ENCODE assay signal across 8 cellular contexts in genomic region chr1:167221126-167221803, GRCh38. TPM values are rescaled to one million over a fixed set of nuclear protein-coding genes. Genes with fewer than 3 reads are reported as not detected.
DNase-seq lines count a peak whose midpoint lies in the region; ATAC-seq, FAIRE-seq and TF ChIP-seq lines count a peak whose summit lies in the region.

No MANE protein-coding gene starts in this region.

- H3K4me3 Mint-ChIP-seq in T-cell (peak overlapping the region; percentile 83 to 94 (median 93)), endodermal cell (peak overlapping the region; percentile 74)
- H3K4me3 Mint-ChIP-seq in naive thymus-derived CD4-positive, alpha-beta T cell: peak overlapping the region; percentile 87 to 98 (median 96)

- H3K27me3 ChIP-seq in endodermal cell (ENCODE audit: control insufficient read depth, insufficient read depth, low read length, poor library complexity, severe bottlenecking): no peaks in the 10 kb centered on the region
- H3K27me3 ChIP-seq in naive thymus-derived CD4-positive, alpha-beta T cell (ENCODE audit: control insufficient read depth in 2 of 2, insufficient read depth in 2 of 2, low read length in 2 of 2): no peaks in the 10 kb centered on the region
- H3K27me3 ChIP-seq in uterus: no peaks in the 10 kb centered on the region

- no peaks in the 10 kb centered on the region for H3K27me3 Mint-ChIP-seq in T-cell
- H3K27me3 Mint-ChIP-seq in endodermal cell (ENCODE audit: insufficient read depth): no peaks in the 10 kb centered on the region
- H3K27me3 Mint-ChIP-seq in naive thymus-derived CD4-positive, alpha-beta T cell: peaks cover 0 to 3% (median 0%) of the 10 kb centered on the region in 5 donors

- TF ChIP-seq POLR2A in A549 (IDR thresholded peaks at IDR 0.05; ENCODE audit: low read length) (0 out of 2 replicates have a peak, but pooled peaks have one; percentile 0), GM18505 (IDR thresholded peaks at IDR 0.05; ENCODE audit: borderline replicate concordance, extremely low read depth, insufficient read depth, insufficient read length) (no peak), uterus (IDR thresholded peaks at IDR 0.05) (peak in 1 of 2 donors; percentile 14)

- H3K4me2 ChIP-seq in A549: peak overlapping the region; percentile 94

- H3K9me3 Mint-ChIP-seq in T-cell: peaks cover 0 to 3% (median 2%) of the 10 kb centered on the region in 3 donors
- H3K9me3 Mint-ChIP-seq in endodermal cell: peaks cover 7% of the 10 kb centered on the region
- peaks cover 0 to 13% (median 0%) of the 10 kb centered on the region in 11 donors for H3K9me3 Mint-ChIP-seq in naive thymus-derived CD4-positive, alpha-beta T cell

- peaks cover 4% of the 10 kb centered on the region; the same call in 1 of the 3 replicates for H3K9me3 ChIP-seq in A549
- no peaks in the 10 kb centered on the region for H3K9me3 ChIP-seq in endodermal cell (ENCODE audit: control insufficient read depth, low read length)
- H3K9me3 ChIP-seq in naive thymus-derived CD4-positive, alpha-beta T cell (ENCODE audit: control insufficient read depth in 2 of 3, low read length in 3 of 3): no peaks in the 10 kb centered on the region
- H3K9me3 ChIP-seq in uterus: no peaks in the 10 kb centered on the region

- TF ChIP-seq EP300 in A549 (IDR thresholded peaks at IDR 0.05): no peak

- peak overlapping the region; percentile 92 to 97 for H3K27ac ChIP-seq in A549
- H3K27ac ChIP-seq in endodermal cell (ENCODE audit: low read depth, low read length): peak overlapping the region; percentile 95
- H3K27ac ChIP-seq in naive thymus-derived CD4-positive, alpha-beta T cell (ENCODE audit: low read depth, low read length): peak overlapping the region; percentile 83
- H3K27ac ChIP-seq in uterus: peak overlapping the region; percentile 93 to 99

- CTCF ChIA-PET in A549 (lab: Yijun Ruan, JAX) (interaction anchor here (0.9 to 4.6 kb wide), 7 partner anchors 10 to 220 kb away, joined by 3 to 20 read pairs (median 5); no protein-coding TSS in a partner anchor), T-cell (lab: Charles Lee) (interaction anchor here in 1 of 2 donors (0.7 to 2.1 kb wide), 16 partner anchors 10 to 1005 kb away, joined by 3 to 30 read pairs (median 6); partner anchors contain the start of genes CREG1, SFT2D2 and TADA1)
- CTCF ChIA-PET in naive thymus-derived CD4-positive, alpha-beta T cell (lab: Charles Lee): interaction anchor here (0.6 to 1.3 kb wide), 8 partner anchors 44 to 415 kb away, joined by 3 to 8 read pairs (median 4); partner anchors contain the start of gene CREG1

- H3K4me3 ChIP-seq in A549: peak overlapping the region; percentile 95
- H3K4me3 ChIP-seq in endodermal cell (ENCODE audit: low read length): peak overlapping the region; percentile 79
- peak overlapping the region; percentile 70 for H3K4me3 ChIP-seq in naive thymus-derived CD4-positive, alpha-beta T cell (ENCODE audit: low read length)
- peak overlapping the region; percentile 63 to 95 for H3K4me3 ChIP-seq in uterus

- peak overlapping the region; percentile 77 for H3K9ac ChIP-seq in endodermal cell (ENCODE audit: extremely low read depth, low read length, poor library complexity, severe bottlenecking)

- TF ChIP-seq RAD21 in A549 (conservative IDR thresholded peaks at IDR 0.05 in 1 of 2, IDR thresholded peaks at IDR 0.05 in 1 of 2): no peak

- POLR2A ChIA-PET in A549 (lab: Yijun Ruan, JAX): interaction anchor here (0.9 to 1.4 kb wide), 7 partner anchors 24 to 234 kb away, joined by 3 to 5 read pairs (median 4); no protein-coding TSS in a partner anchor
- POLR2A ChIA-PET in T-cell (lab: Charles Lee): interaction anchor here (0.6 to 1.0 kb wide), 8 partner anchors 11 to 493 kb away, joined by 3 to 13 read pairs (median 4); partner anchors contain the start of gene GPA33 (in 1 of the 2)
- POLR2A ChIA-PET in naive thymus-derived CD4-positive, alpha-beta T cell (lab: Charles Lee): interaction anchor here (0.7 to 5.0 kb wide), 19 partner anchors 8 to 411 kb away, joined by 3 to 30 read pairs (median 4); partner anchors contain the start of genes CD247, CREG1 and TADA1

- H3K4me1 Mint-ChIP-seq in T-cell (peaks cover 41 to 49% (median 43%) of the 10 kb centered on the region in 3 donors), endodermal cell (peaks cover 46% of the 10 kb centered on the region)
- H3K4me1 Mint-ChIP-seq in naive thymus-derived CD4-positive, alpha-beta T cell: peaks cover 29 to 55% (median 46%) of the 10 kb centered on the region in 7 donors

- H3K27ac Mint-ChIP-seq in T-cell (peak overlapping the region; percentile 83 to 88), endodermal cell (peak overlapping the region; percentile 93)
- H3K27ac Mint-ChIP-seq in naive thymus-derived CD4-positive, alpha-beta T cell: peak overlapping the region; percentile 92 to 99 (median 98)

- no peaks in the 10 kb centered on the region for H3K36me3 ChIP-seq in endodermal cell (ENCODE audit: control insufficient read depth, insufficient read depth, low read length)
- H3K36me3 ChIP-seq in naive thymus-derived CD4-positive, alpha-beta T cell (ENCODE audit: control insufficient read depth in 2 of 3, insufficient read depth in 3 of 3, low read length in 3 of 3): peaks cover 0 to 6% (median 0%) of the 10 kb centered on the region in 3 experiments
- no peaks in the 10 kb centered on the region for H3K36me3 ChIP-seq in uterus

- H3K4me1 ChIP-seq in A549 (peaks cover 29% of the 10 kb centered on the region), endodermal cell (ENCODE audit: control insufficient read depth, insufficient read depth, low read length) (no peaks in the 10 kb centered on the region), uterus (peaks cover 0 to 3% of the 10 kb centered on the region in 2 donors)
- H3K4me1 ChIP-seq in naive thymus-derived CD4-positive, alpha-beta T cell (ENCODE audit: control insufficient read depth in 2 of 2, insufficient read depth in 2 of 2, low read length in 2 of 2): peaks cover 11 to 20% of the 10 kb centered on the region in 2 donors

- peaks cover 3% of the 10 kb centered on the region for H3K36me3 Mint-ChIP-seq in T-cell
- no peaks in the 10 kb centered on the region for H3K36me3 Mint-ChIP-seq in endodermal cell (ENCODE audit: low read depth)
- H3K36me3 Mint-ChIP-seq in naive thymus-derived CD4-positive, alpha-beta T cell: peaks cover 0 to 8% (median 3%) of the 10 kb centered on the region in 5 donors

- intact Hi-C loops in naive thymus-derived CD4-positive, alpha-beta T cell (cut with micrococcal nuclease): loop anchor here (2.0 to 10.0 kb wide), 14 partner anchors 122 to 1590 kb away; partner anchors contain the start of genes ILDR2 (in 2 of the 2), MGST3 (in 2 of the 2), SFT2D2 (in 1 of the 2) and TMCO1 (in 1 of the 2)
- intact Hi-C loops in uterus (cut with DNase I; ENCODE audit: low total_unique reads): no loop called here

- FAIRE-seq in A549 (lab: Jason Lieb, UNC): no peak

- no peak for TF ChIP-seq CTCF in A549 (IDR thresholded peaks at IDR 0.05)
- no peak for TF ChIP-seq CTCF in endodermal cell (conservative IDR thresholded peaks at IDR 0.05)
- TF ChIP-seq CTCF in uterus (IDR thresholded peaks at IDR 0.05): no peak

- WGBS in A549 (ENCODE audit: missing lambda C conversion rate): no CpG with 5 or more reads among the region's 83 CpGs
- 0% methylated on average over 1 to 74 of the region's 83 CpGs for WGBS in endodermal cell (ENCODE audit: insufficient coverage in 1 of 2, insufficient read length in 1 of 2), 2 experiments

- ATAC-seq in A549 (peak; percentile 18 to 46), GM18505 (IDR thresholded peaks at IDR 0.05; ENCODE audit: unreplicated experiment) (peak; percentile 9), HG03039 (IDR thresholded peaks at IDR 0.05; ENCODE audit: unreplicated experiment) (peak; percentile 5), T-cell (replicated peaks in 1 of 4) (peak in 3 of 4 experiments; percentile 2 to 6 (median 3))
- no peak for ATAC-seq in naive thymus-derived CD4-positive, alpha-beta T cell

- DNase-seq in A549 (ENCODE audit: low read depth in 1 of 2, low spot score in 1 of 2) (no peak), T-cell (peak in 21 of 34 experiments; percentile 0 to 35 (median 8)), endodermal cell (peak; percentile 83), uterus (no peak), midbrain (lab: John Stamatoyannopoulos, UW) (no peak)
- DNase-seq in naive thymus-derived CD4-positive, alpha-beta T cell: peak in 8 of 9 donors; percentile 2 to 60 (median 19)

TF ChIP-seq in A549, 52 proteins besides CTCF, POLR2A, EP300 and RAD21 (continues in another document):
- TF ChIP-seq JUN (IDR thresholded peaks at IDR 0.05) (0 out of 5 replicates have a peak, but pooled peaks of 1 of the 2 experiments have one; percentile 34), PHF8 (IDR thresholded peaks at IDR 0.05; ENCODE audit: borderline replicate concordance, low read depth) (0 out of 2 replicates have a peak, but pooled peaks have one; percentile 7)

RNA-seq across cellular contexts. Expression of gene POU2F1, which starts 0.6 kb away (rescaled TPM):
- 9.4 and 10.5 TPM in 2 replicates for polyA plus RNA-seq in A549 (2011; rRNA removed)
- polyA plus RNA-seq in A549 (2012; cell fraction: cytosol; rRNA removed): 2.4 and 3.1 TPM in 2 replicates
- 6.1 and 7.0 TPM in 2 replicates for polyA plus RNA-seq in A549 (2012; cell fraction: nucleus; rRNA removed)
- 2.6 to 3.2 TPM (median 2.9 TPM) in 3 replicates for polyA plus RNA-seq in A549 (2017; fragmentation: RNase III; extraction: RNeasy Plus Mini Kit Qiagen cat#74134 plus additional on column Dnase treatment)
- polyA minus RNA-seq in A549 (2011; rRNA and poly(A)+ RNA removed): 27.7 and 36.5 TPM in 2 replicates
- total RNA-seq in T-cell: 10 to 100 TPM; 15.1 to 34.5 (median 22.6) TPM
- total RNA-seq in endodermal cell: 10 to 100 TPM; 48.6 to 49.4 TPM
- polyA plus RNA-seq in endodermal cell (2013, experiment 1 of 2): 12.1 TPM
- polyA plus RNA-seq in endodermal cell (2013, experiment 2 of 2): 15.6 TPM
- 10 to 100 TPM; 20.6 to 36.6 (median 23.3) TPM for total RNA-seq in naive thymus-derived CD4-positive, alpha-beta T cell
- polyA plus RNA-seq in naive thymus-derived CD4-positive, alpha-beta T cell: 10 to 100 TPM in 1 of 2 donors, 1 to 10 TPM in 1; 9.1 to 13.4 TPM
- total RNA-seq in uterus: 10 to 100 TPM in 3 of 4 donors, 1 to 10 TPM in 1; 9.7 to 50.8 (median 32.2) TPM

Comparison
In these comparisons a context has a peak if more than half of its experiments do, and no peak if none do; other contexts are left out.
1. DNase-seq: peak in T-cell (21 of 34), endodermal cell (single experiment) and naive thymus-derived CD4-positive, alpha-beta T cell (8 of 9); none in A549 (0 of 2), uterus (0 of 2) and midbrain (single experiment).
2. Peak in every context shown above with its lines, with median percentiles within 50 percentile points of each other: H3K27ac ChIP-seq, H3K4me3 ChIP-seq, H3K27ac Mint-ChIP-seq and H3K4me3 Mint-ChIP-seq.